In the genomic region with DNA sequence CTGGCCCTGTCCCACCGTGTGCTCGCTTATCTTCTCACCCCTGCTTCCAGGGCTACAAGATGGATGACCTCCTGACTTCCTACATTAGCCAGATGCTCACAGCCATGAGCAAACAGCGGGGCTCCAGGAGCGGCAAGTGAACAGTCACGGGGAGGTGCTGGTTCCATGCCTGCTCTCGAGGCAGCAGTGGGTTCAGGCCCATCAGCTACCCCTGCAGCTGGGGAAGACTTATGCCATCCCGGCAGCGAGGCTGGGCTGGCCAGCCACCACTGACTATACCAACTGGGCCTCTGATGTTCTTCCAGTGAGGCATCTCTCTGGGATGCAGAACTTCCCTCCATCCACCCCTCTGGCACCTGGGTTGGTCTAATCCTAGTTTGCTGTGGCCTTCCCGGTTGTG, we compare ENCODE assay signal across 25 cellular contexts.
"Had no signal": no experiment of that assay in that cellular context is flagged by ENCODE, and none has a peak within 500 bp of the region (broad histone marks: within the 10 kb centered on the region; RNA-seq: fewer than 3 reads in every experiment).

No MANE protein-coding gene starts in this region.

- H3K36me3 ChIP-seq: ascending aorta, breast epithelium, gastrocnemius medialis had no signal

- H3K27ac ChIP-seq: ascending aorta, breast epithelium, coronary artery, dorsolateral prefrontal cortex, foreskin keratinocyte, gastrocnemius medialis, heart left ventricle, hepatocyte had no signal

- H3K27me3 ChIP-seq: ascending aorta, breast epithelium, dorsolateral prefrontal cortex, foreskin keratinocyte, gastrocnemius medialis, heart left ventricle, hepatocyte had no signal

- ATAC-seq: activated T-cell treated with anti-CD3 and anti-CD28 coated beads, Interleukin-2, amount 50 U/mL, for 4 hours; activated T-helper 17 cell treated with anti-CD3 and anti-CD28 coated beads, Interleukin-2, amount 50 U/mL, for 72 hours; esophagus mucosa; foreskin keratinocyte; gastrocnemius medialis; heart left ventricle; WTC11 had no signal

- H2AFZ ChIP-seq: hepatocyte had no signal

- H3K4me3 ChIP-seq: ascending aorta, breast epithelium, coronary artery, dorsolateral prefrontal cortex, gastrocnemius medialis, heart left ventricle, hepatocyte had no signal

- H3K4me2 ChIP-seq: hepatocyte had no signal

- H3K4me1 ChIP-seq: ascending aorta, breast epithelium, foreskin keratinocyte, gastrocnemius medialis, heart left ventricle had no signal

- DNase-seq: activated CD4-positive, alpha-beta T cell treated with anti-CD3 and anti-CD28 coated beads for 48 hours; activated CD4-positive, alpha-beta T cell treated with anti-CD3 and anti-CD28 coated beads, Interleukin-2, amount 50 U/mL, for 1 hour; activated CD4-positive, alpha-beta T cell treated with anti-CD3 and anti-CD28 coated beads, Interleukin-2, amount 50 U/mL, for 48 hours; activated CD8-positive, alpha-beta memory T cell treated with anti-CD3 and anti-CD28 coated beads, Interleukin-2, amount 50 U/mL, for 48 hours; activated effector memory CD4-positive, alpha-beta T cell treated with Interleukin-2 at 50 U/mL for 16 hours; activated gamma-delta T cell treated with Interleukin-2 at 50 U/mL for 16 hours; activated naive CD4-positive, alpha-beta T cell treated with anti-CD3 and anti-CD28 coated beads, Interleukin-2, amount 50 U/mL, for 16 hours; activated naive CD4-positive, alpha-beta T cell treated with Interleukin-2 at 50 U/mL for 16 hours; activated T-cell treated with anti-CD3 and anti-CD28 coated beads for 4 hours; activated T-cell treated with anti-CD3 and anti-CD28 coated beads, Interleukin-2, amount 50 U/mL, for 4 hours; dorsolateral prefrontal cortex; effector memory CD4-positive, alpha-beta T cell; endodermal cell; foreskin keratinocyte; gastrocnemius medialis; glutamatergic neuron; heart left ventricle; T-helper 2 cell had no signal

- H3K9me3 ChIP-seq: ascending aorta, breast epithelium, gastrocnemius medialis, heart left ventricle had no signal

- H3K79me2 ChIP-seq: hepatocyte had no signal
